10 cellular contexts compared by ENCODE assay signal in genomic region chr1:6001992-6002576, GRCh38. TPM values are rescaled to one million over a fixed set of nuclear protein-coding genes. Genes with fewer than 3 reads are reported as not detected.
A peak's percentile ranks its signal among the peaks of the same experiment; 100 is the strongest.
DNase-seq lines count a peak whose midpoint lies in the region; ATAC-seq and TF ChIP-seq lines count a peak whose summit lies in the region.
"Had no signal": no experiment of that assay in that cellular context is flagged by ENCODE, and none has a peak within 500 bp of the region (broad histone marks: within the 10 kb centered on the region; RNA-seq: fewer than 3 reads in every experiment).

No MANE protein-coding gene starts in this region.

- intact Hi-C loops in vagina (cut with DNase I), result no loop called here

- H3K36me3 ChIP-seq in vagina, result no peaks in the 10 kb centered on the region

- TF ChIP-seq POLR2A in vagina (IDR thresholded peaks at IDR 0.05), result no peak

- no peak overlapping the region for H3K4me3 Mint-ChIP-seq in activated T-helper 17 cell treated with anti-CD3 and anti-CD28 coated beads, Interleukin-2, amount 50 U/mL, for 72 hours
- peak overlapping the region in 1 of 10 donors; percentile 75 for H3K4me3 Mint-ChIP-seq in naive thymus-derived CD8-positive, alpha-beta T cell
- H3K4me3 Mint-ChIP-seq: activated naive CD8-positive, alpha-beta T cell; stimulated activated naive CD8-positive, alpha-beta T cell treated with anti-CD3 and anti-CD28 coated beads, Interleukin-15, Interleukin-2, amounts not matched to agents 100 ng/mL and 50 ng/mL, for 24 hours had no signal

- peak; percentile 37 for ATAC-seq in activated T-helper 17 cell treated with anti-CD3 and anti-CD28 coated beads, Interleukin-2, amount 50 U/mL, for 72 hours (replicated peaks)
- peak; percentile 53 to 78 for ATAC-seq in naive thymus-derived CD8-positive, alpha-beta T cell

- no peak for TF ChIP-seq CTCF in vagina (IDR thresholded peaks at IDR 0.05)

- no peaks in the 10 kb centered on the region for H3K4me1 ChIP-seq in vagina

- no peak overlapping the region for H3K27ac ChIP-seq in vagina

- DNase-seq in DMS79 treated with DMSO at 0.1 percent for 48 hours (lab: John Stamatoyannopoulos, UW), result peak; percentile 91
- peak; percentile 54 for DNase-seq in NCI-H1417 treated with DMSO at 0.1 percent for 48 hours (lab: John Stamatoyannopoulos, UW)
- DNase-seq in naive thymus-derived CD8-positive, alpha-beta T cell, result peak in 6 of 10 donors; percentile 22 to 46 (median 32)
- DNase-seq in iPS-NIHi7 (ENCODE audit: extremely low spot score), result no peak
- DNase-seq in vagina (ENCODE audit: extremely low spot score in 2 of 2), result no peak
- DNase-seq in cortex of kidney (lab: John Stamatoyannopoulos, UW), result no peak
- DNase-seq in SKM-1 (lab: John Stamatoyannopoulos, UW; ENCODE audit: unreplicated experiment), result no peak

- POLR2A ChIA-PET in naive thymus-derived CD8-positive, alpha-beta T cell (lab: Charles Lee), result interaction anchor here (0.6 to 1.4 kb wide), 5 partner anchors 8 to 27 kb away, joined by 3 to 10 read pairs (median 3); partner anchors contain the start of gene NPHP4

- peaks cover 20% of the 10 kb centered on the region for H3K36me3 Mint-ChIP-seq in activated T-helper 17 cell treated with anti-CD3 and anti-CD28 coated beads, Interleukin-2, amount 50 U/mL, for 72 hours (ENCODE audit: low read depth)
- no peaks in the 10 kb centered on the region for H3K36me3 Mint-ChIP-seq in naive thymus-derived CD8-positive, alpha-beta T cell
- H3K36me3 Mint-ChIP-seq: activated naive CD8-positive, alpha-beta T cell had no signal

- H3K4me1 Mint-ChIP-seq in activated T-helper 17 cell treated with anti-CD3 and anti-CD28 coated beads, Interleukin-2, amount 50 U/mL, for 72 hours, result peaks cover 10% of the 10 kb centered on the region
- H3K4me1 Mint-ChIP-seq in naive thymus-derived CD8-positive, alpha-beta T cell, result peaks cover 27 to 73% (median 52%) of the 10 kb centered on the region in 4 donors

- H3K9me3 Mint-ChIP-seq in activated T-helper 17 cell treated with anti-CD3 and anti-CD28 coated beads, Interleukin-2, amount 50 U/mL, for 72 hours, result no peaks in the 10 kb centered on the region
- no peaks in the 10 kb centered on the region for H3K9me3 Mint-ChIP-seq in naive thymus-derived CD8-positive, alpha-beta T cell
- H3K9me3 Mint-ChIP-seq: stimulated activated naive CD8-positive, alpha-beta T cell treated with anti-CD3 and anti-CD28 coated beads, Interleukin-15, Interleukin-2, amounts not matched to agents 100 ng/mL and 50 ng/mL, for 24 hours had no signal

- no peaks in the 10 kb centered on the region for H3K9me3 ChIP-seq in vagina

- no peaks in the 10 kb centered on the region for H3K27me3 ChIP-seq in vagina

- no peaks in the 10 kb centered on the region for H3K27me3 Mint-ChIP-seq in activated T-helper 17 cell treated with anti-CD3 and anti-CD28 coated beads, Interleukin-2, amount 50 U/mL, for 72 hours
- no peaks in the 10 kb centered on the region for H3K27me3 Mint-ChIP-seq in naive thymus-derived CD8-positive, alpha-beta T cell
- H3K27me3 Mint-ChIP-seq: activated naive CD8-positive, alpha-beta T cell; stimulated activated naive CD8-positive, alpha-beta T cell treated with anti-CD3 and anti-CD28 coated beads, Interleukin-15, Interleukin-2, amounts not matched to agents 100 ng/mL and 50 ng/mL, for 24 hours had no signal

- H3K4me3 ChIP-seq in vagina, result no peak overlapping the region

- no peak overlapping the region for H3K27ac Mint-ChIP-seq in activated T-helper 17 cell treated with anti-CD3 and anti-CD28 coated beads, Interleukin-2, amount 50 U/mL, for 72 hours
- peak overlapping the region in 6 of 10 donors; percentile 34 to 84 (median 56) for H3K27ac Mint-ChIP-seq in naive thymus-derived CD8-positive, alpha-beta T cell
- H3K27ac Mint-ChIP-seq: activated naive CD8-positive, alpha-beta T cell; stimulated activated naive CD8-positive, alpha-beta T cell treated with anti-CD3 and anti-CD28 coated beads, Interleukin-15, Interleukin-2, amounts not matched to agents 100 ng/mL and 50 ng/mL, for 24 hours had no signal

RNA-seq across cellular contexts. Expression of gene NPHP4, which starts 9.9 kb away (rescaled TPM):
- 10 to 100 TPM; 21.5 to 35.7 TPM for total RNA-seq in activated T-helper 17 cell treated with anti-CD3 and anti-CD28 coated beads, Interleukin-2, amount 50 U/mL, for 72 hours
- 1 to 10 TPM; 6.2 to 6.3 TPM for total RNA-seq in naive thymus-derived CD8-positive, alpha-beta T cell
- polyA plus RNA-seq in naive thymus-derived CD8-positive, alpha-beta T cell, result under 1 TPM; 0.14 to 0.97 (median 0.22) TPM
- 11.3 TPM for total RNA-seq in vagina

RNA-seq across cellular contexts. Expression of gene KCNAB2, which starts 43.6 kb away (rescaled TPM):
- total RNA-seq in activated T-helper 17 cell treated with anti-CD3 and anti-CD28 coated beads, Interleukin-2, amount 50 U/mL, for 72 hours, result 100 to 1,000 TPM; 407 to 432 TPM
- 100 to 1,000 TPM; 189 to 190 TPM for total RNA-seq in naive thymus-derived CD8-positive, alpha-beta T cell
- polyA plus RNA-seq in naive thymus-derived CD8-positive, alpha-beta T cell, result 10 to 100 TPM; 17.8 to 46.6 (median 21.4) TPM
- 8.8 TPM for total RNA-seq in vagina

Comparison
In these comparisons a context has a peak if more than half of its experiments do, and no peak if none do; other contexts are left out.
1. DNase-seq: peak in DMS79 treated with DMSO at 0.1 percent for 48 hours (single experiment), NCI-H1417 treated with DMSO at 0.1 percent for 48 hours (single experiment) and naive thymus-derived CD8-positive, alpha-beta T cell (6 of 10); none in iPS-NIHi7 (single experiment), vagina (0 of 2), cortex of kidney (single experiment) and SKM-1 (single experiment).
2. RNA of gene KCNAB2, which starts 43.6 kb away (total RNA-seq): 407 to 432 TPM in activated T-helper 17 cell treated with anti-CD3 and anti-CD28 coated beads, Interleukin-2, amount 50 U/mL, for 72 hours and 189 to 190 TPM in naive thymus-derived CD8-positive, alpha-beta T cell; 8.8 TPM in vagina (single experiment); every median in the first group is over 10 times any median in the second.